Comparison of ENCODE assay signal across 25 cellular contexts in genomic region chr6:54700158-54700557, GRCh38.
"Had no signal": no experiment of that assay in that cellular context is flagged by ENCODE, and none has a peak within 500 bp of the region (broad histone marks: within the 10 kb centered on the region; RNA-seq: fewer than 3 reads in every experiment).

No MANE protein-coding gene starts in this region.

- H3K27ac ChIP-seq: colonic mucosa, gastrocnemius medialis, heart left ventricle, right atrium auricular region, stomach, thoracic aorta had no signal

- H3K4me1 ChIP-seq: colonic mucosa, gastrocnemius medialis, heart left ventricle had no signal

- H3K27me3 ChIP-seq: colonic mucosa, gastrocnemius medialis, heart left ventricle, right atrium auricular region, stomach had no signal

- H3K4me1 Mint-ChIP-seq: activated CD4-positive, alpha-beta T cell treated with anti-CD3 and anti-CD28 coated beads for 36 hours; brain; endodermal cell; nephron progenitor cell had no signal

- H3K9me3 ChIP-seq: colonic mucosa, gastrocnemius medialis, heart left ventricle, right atrium auricular region, SK-N-SH, stomach, thoracic aorta had no signal

- H3K27ac Mint-ChIP-seq: activated CD4-positive, alpha-beta T cell treated with anti-CD3 and anti-CD28 coated beads for 36 hours; activated T-helper 2 cell treated with anti-CD3 and anti-CD28 coated beads, Interferon-gamma antibody, Interleukin-2, Interleukin-4, amounts not matched to agents 10 μg/mL and 5 μg/mL and 100 μg/mL, durations not matched to agents 14 hours and 24 hours and 36 hours; brain; endodermal cell; nephron progenitor cell; T-helper 2 cell treated with Interferon-gamma antibody and Interleukin-4, amounts not matched to agents 5 μg/mL and 100 μg/mL, for 36 hours; WTC11 had no signal

- H3K9me3 Mint-ChIP-seq: activated T-helper 2 cell treated with anti-CD3 and anti-CD28 coated beads, Interferon-gamma antibody, Interleukin-2, Interleukin-4, amounts not matched to agents 10 μg/mL and 5 μg/mL and 100 μg/mL, durations not matched to agents 14 hours and 24 hours and 36 hours; brain; endodermal cell; nephron progenitor cell; T-helper 2 cell treated with Interferon-gamma antibody and Interleukin-4, amounts not matched to agents 5 μg/mL and 100 μg/mL, for 36 hours had no signal

- H3K4me3 ChIP-seq: colonic mucosa, gastrocnemius medialis, heart left ventricle, lung, right atrium auricular region, stomach, thoracic aorta had no signal

- H3K27me3 Mint-ChIP-seq: activated CD4-positive, alpha-beta T cell treated with anti-CD3 and anti-CD28 coated beads for 36 hours had no signal

- H3K9ac ChIP-seq: SK-N-SH had no signal

- H3K4me3 Mint-ChIP-seq: activated CD4-positive, alpha-beta T cell treated with anti-CD3 and anti-CD28 coated beads for 36 hours; brain; endodermal cell; nephron progenitor cell; T-helper 2 cell treated with Interferon-gamma antibody and Interleukin-4, amounts not matched to agents 5 μg/mL and 100 μg/mL, for 36 hours; WTC11 had no signal

- DNase-seq: activated CD4-positive, alpha-beta T cell treated with anti-CD3 and anti-CD28 coated beads for 36 hours; activated CD4-positive, alpha-beta T cell treated with anti-CD3 and anti-CD28 coated beads, Interleukin-2, amount 50 U/mL, for 48 hours; activated naive CD4-positive, alpha-beta T cell treated with Interleukin-2 at 50 U/mL for 16 hours; activated T-cell treated with anti-CD3 and anti-CD28 coated beads, Interleukin-2, amount 50 U/mL, for 1 hour; central memory CD4-positive, alpha-beta T cell; colonic mucosa; endodermal cell; erythroblast; gastrocnemius medialis; heart left ventricle; left cardiac atrium; nephron progenitor cell; occipital lobe; SK-N-SH; stimulated activated CD4-positive, alpha-beta T cell treated with anti-CD3 and anti-CD28 coated beads, Interleukin-15, amount 100 ng/mL, for 24 hours; stimulated activated CD4-positive, alpha-beta T cell treated with anti-CD3 and anti-CD28 coated beads, Interleukin-4, amount 100 ng/mL, for 1 hour; stomach had no signal

- ATAC-seq: activated CD4-positive, alpha-beta T cell treated with anti-CD3 and anti-CD28 coated beads for 36 hours; gastrocnemius medialis; heart left ventricle; left cardiac atrium; WTC11 had no signal

- H3K4me2 ChIP-seq: SK-N-SH had no signal

- H3K36me3 Mint-ChIP-seq: brain, WTC11 had no signal

- FAIRE-seq: TTC549 had no signal

- H3K36me3 ChIP-seq: colonic mucosa, gastrocnemius medialis, heart left ventricle, right atrium auricular region, stomach, thoracic aorta had no signal
